8 cellular contexts compared by ENCODE assay signal in genomic region chr9:107260437-107261081, GRCh38. TPM values are rescaled to one million over a fixed set of nuclear protein-coding genes. Genes with fewer than 3 reads are reported as not detected.
DNase-seq lines count a peak whose midpoint lies in the region; ATAC-seq, FAIRE-seq and TF ChIP-seq lines count a peak whose summit lies in the region.

No MANE protein-coding gene starts in this region.

- TF ChIP-seq CTCF in left lung (IDR thresholded peaks at IDR 0.05) = no peak
- TF ChIP-seq CTCF in esophagus muscularis mucosa (IDR thresholded peaks at IDR 0.05) = no peak
- no peak for TF ChIP-seq CTCF in adrenal gland (IDR thresholded peaks at IDR 0.05)

- TF ChIP-seq EP300 in esophagus muscularis mucosa (IDR thresholded peaks at IDR 0.05) = no peak

- H3K4me1 ChIP-seq in HUES48 (ENCODE audit: control insufficient read depth, insufficient read depth, low read length) = no peaks in the 10 kb centered on the region
- H3K4me1 ChIP-seq in left lung = no peaks in the 10 kb centered on the region
- H3K4me1 ChIP-seq in esophagus muscularis mucosa = no peaks in the 10 kb centered on the region
- H3K4me1 ChIP-seq in adrenal gland (replicated peaks in 1 of 2) = no peaks in the 10 kb centered on the region

- H3K36me3 ChIP-seq in HUES48 (ENCODE audit: control insufficient read depth, insufficient read depth, low read length) (no peaks in the 10 kb centered on the region), left lung (no peaks in the 10 kb centered on the region), esophagus muscularis mucosa (no peaks in the 10 kb centered on the region), adrenal gland (replicated peaks in 1 of 2) (no peaks in the 10 kb centered on the region)

- DNase-seq in GM12891 (ENCODE audit: insufficient read length, low spot score) = peak; percentile 30
- DNase-seq in left lung = no peak
- DNase-seq in H4 (ENCODE audit: low spot score) = no peak
- DNase-seq in esophagus muscularis mucosa (ENCODE audit: extremely low spot score) = no peak
- DNase-seq in adrenal gland = no peak

- no peaks in the 10 kb centered on the region for H3K27me3 ChIP-seq in HUES48 (ENCODE audit: control insufficient read depth, insufficient read depth, low read length)
- no peaks in the 10 kb centered on the region for H3K27me3 ChIP-seq in left lung
- no peaks in the 10 kb centered on the region for H3K27me3 ChIP-seq in esophagus muscularis mucosa
- H3K27me3 ChIP-seq in adrenal gland = no peaks in the 10 kb centered on the region

- H3K27ac ChIP-seq in HUES48 (ENCODE audit: low read depth, low read length) = peak overlapping the region; percentile 42
- H3K27ac ChIP-seq in left lung = no peak overlapping the region
- H3K27ac ChIP-seq in esophagus muscularis mucosa (replicated peaks in 1 of 4) = no peak overlapping the region
- H3K27ac ChIP-seq in adrenal gland = no peak overlapping the region

- H3K9me3 ChIP-seq in HUES48 (ENCODE audit: control insufficient read depth, insufficient read depth, low read length) (no peaks in the 10 kb centered on the region), left lung (peaks cover 0 to 7% of the 10 kb centered on the region in 2 donors), esophagus muscularis mucosa (peaks cover 0 to 3% (median 0%) of the 10 kb centered on the region in 4 donors), adrenal gland (replicated peaks in 1 of 3) (peaks cover 0 to 7% (median 0%) of the 10 kb centered on the region in 3 donors)

- TF ChIP-seq POLR2A in GM12891 (IDR thresholded peaks at IDR 0.05; ENCODE audit: low read depth, low read length) (no peak), esophagus muscularis mucosa (IDR thresholded peaks at IDR 0.05; ENCODE audit: low read depth) (no peak), adrenal gland (IDR thresholded peaks at IDR 0.05) (no peak)

- ATAC-seq in GM21529 (IDR thresholded peaks at IDR 0.05; ENCODE audit: unreplicated experiment) (peak; percentile 100), esophagus mucosa (peak; percentile 31), left lung (no peak)

- 49% methylated on average over 4 of the region's 4 CpGs for WGBS in esophagus muscularis mucosa
- WGBS in adrenal gland, 4 donors = 48 to 57% (median 54%) methylated on average over 4 of the region's 4 CpGs

- no peak overlapping the region for H3K9ac ChIP-seq in HUES48 (ENCODE audit: low read depth, low read length)

- H3K4me3 ChIP-seq in HUES48 (ENCODE audit: low read depth, low read length) = no peak overlapping the region
- H3K4me3 ChIP-seq in left lung = no peak overlapping the region
- H3K4me3 ChIP-seq in esophagus muscularis mucosa = no peak overlapping the region
- no peak overlapping the region for H3K4me3 ChIP-seq in adrenal gland

- FAIRE-seq in GM12891 (lab: Jason Lieb, UNC) = peak; percentile 90

- intact Hi-C loops in left lung (cut with DNase I) (no loop called here), esophagus muscularis mucosa (cut with DNase I) (no loop called here), adrenal gland (cut with DNase I) (no loop called here)

TF ChIP-seq in GM12891, 5 proteins besides CTCF, POLR2A, EP300 and RAD21:
- peak; percentile 97 for TF ChIP-seq SPI1 (IDR thresholded peaks at IDR 0.05; ENCODE audit: low read depth, low read length)
- no peak for TF ChIP-seq PAX5 (IDR thresholded peaks at IDR 0.05; ENCODE audit: insufficient read depth, low read length, severe bottlenecking)

RNA-seq across cellular contexts. Expression of gene RAD23B, which starts 22.5 kb away (rescaled TPM):
- polyA plus RNA-seq in GM12891 (2012; ENCODE audit: low read depth, missing spikeins) = 48.3 TPM
- total RNA-seq in esophagus mucosa = 112 TPM
- total RNA-seq in left lung = 100 to 1,000 TPM; 108 to 142 TPM
- total RNA-seq in H4 (2014; rRNA removed; shearing (Covaris generic)) = 106 and 108 TPM in 2 replicates
- 100 to 1,000 TPM in 2 of 4 donors, 10 to 100 TPM in 2; 64.4 to 110 (median 88.1) TPM for total RNA-seq in esophagus muscularis mucosa
- total RNA-seq in adrenal gland = 100 to 1,000 TPM in 4 of 8 donors, 10 to 100 TPM in 4; 50.1 to 145 (median 92.1) TPM
- 100 to 1,000 TPM in 1 of 3 donors, 10 to 100 TPM in 2; 31.7 to 222 (median 32.7) TPM for polyA plus RNA-seq in adrenal gland
